1 cellular context compared by ENCODE assay signal in the genomic region with DNA sequence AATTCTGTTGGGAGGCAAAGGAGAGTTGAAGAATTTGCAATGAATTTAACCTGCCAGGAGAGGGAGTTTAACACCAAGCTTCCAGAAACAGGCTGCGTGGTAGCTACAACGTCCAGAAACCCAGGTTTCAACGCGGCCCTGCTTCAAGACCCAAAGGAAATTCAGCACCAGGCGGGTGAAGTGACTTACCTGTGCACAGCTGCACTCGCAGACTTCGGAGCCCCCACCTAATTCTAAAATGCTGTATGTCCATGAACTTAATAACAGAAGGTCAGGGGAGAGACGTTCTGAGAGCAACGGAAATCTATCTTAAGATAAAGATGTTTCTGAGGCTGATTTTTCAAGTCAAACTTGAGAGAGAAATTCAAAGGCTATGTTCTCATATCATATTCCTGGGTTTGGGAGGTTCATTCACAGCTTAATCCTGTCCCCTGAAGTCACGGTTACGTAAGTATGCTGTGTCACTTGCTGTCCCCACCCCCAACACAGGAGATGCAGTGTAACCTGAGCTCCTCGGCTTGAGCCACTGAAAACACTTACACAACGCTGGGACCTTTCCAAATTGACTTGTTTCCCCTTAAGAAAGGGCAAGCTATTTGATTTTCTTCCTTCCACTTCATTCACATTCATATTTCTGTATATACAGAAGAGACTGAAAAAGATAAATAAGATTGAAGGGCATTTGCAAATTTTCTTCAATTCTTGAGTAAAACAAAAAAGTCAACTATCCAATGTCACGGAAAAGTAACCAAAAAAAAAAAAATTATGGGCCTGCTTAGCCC.
TF ChIP-seq lines count a peak whose summit lies in the region.

No MANE protein-coding gene starts in this region.

TF ChIP-seq in K562, 482 proteins besides CTCF, POLR2A, EP300 and RAD21 (continued from another document and continues in another):
- TF ChIP-seq, protein P1, sequence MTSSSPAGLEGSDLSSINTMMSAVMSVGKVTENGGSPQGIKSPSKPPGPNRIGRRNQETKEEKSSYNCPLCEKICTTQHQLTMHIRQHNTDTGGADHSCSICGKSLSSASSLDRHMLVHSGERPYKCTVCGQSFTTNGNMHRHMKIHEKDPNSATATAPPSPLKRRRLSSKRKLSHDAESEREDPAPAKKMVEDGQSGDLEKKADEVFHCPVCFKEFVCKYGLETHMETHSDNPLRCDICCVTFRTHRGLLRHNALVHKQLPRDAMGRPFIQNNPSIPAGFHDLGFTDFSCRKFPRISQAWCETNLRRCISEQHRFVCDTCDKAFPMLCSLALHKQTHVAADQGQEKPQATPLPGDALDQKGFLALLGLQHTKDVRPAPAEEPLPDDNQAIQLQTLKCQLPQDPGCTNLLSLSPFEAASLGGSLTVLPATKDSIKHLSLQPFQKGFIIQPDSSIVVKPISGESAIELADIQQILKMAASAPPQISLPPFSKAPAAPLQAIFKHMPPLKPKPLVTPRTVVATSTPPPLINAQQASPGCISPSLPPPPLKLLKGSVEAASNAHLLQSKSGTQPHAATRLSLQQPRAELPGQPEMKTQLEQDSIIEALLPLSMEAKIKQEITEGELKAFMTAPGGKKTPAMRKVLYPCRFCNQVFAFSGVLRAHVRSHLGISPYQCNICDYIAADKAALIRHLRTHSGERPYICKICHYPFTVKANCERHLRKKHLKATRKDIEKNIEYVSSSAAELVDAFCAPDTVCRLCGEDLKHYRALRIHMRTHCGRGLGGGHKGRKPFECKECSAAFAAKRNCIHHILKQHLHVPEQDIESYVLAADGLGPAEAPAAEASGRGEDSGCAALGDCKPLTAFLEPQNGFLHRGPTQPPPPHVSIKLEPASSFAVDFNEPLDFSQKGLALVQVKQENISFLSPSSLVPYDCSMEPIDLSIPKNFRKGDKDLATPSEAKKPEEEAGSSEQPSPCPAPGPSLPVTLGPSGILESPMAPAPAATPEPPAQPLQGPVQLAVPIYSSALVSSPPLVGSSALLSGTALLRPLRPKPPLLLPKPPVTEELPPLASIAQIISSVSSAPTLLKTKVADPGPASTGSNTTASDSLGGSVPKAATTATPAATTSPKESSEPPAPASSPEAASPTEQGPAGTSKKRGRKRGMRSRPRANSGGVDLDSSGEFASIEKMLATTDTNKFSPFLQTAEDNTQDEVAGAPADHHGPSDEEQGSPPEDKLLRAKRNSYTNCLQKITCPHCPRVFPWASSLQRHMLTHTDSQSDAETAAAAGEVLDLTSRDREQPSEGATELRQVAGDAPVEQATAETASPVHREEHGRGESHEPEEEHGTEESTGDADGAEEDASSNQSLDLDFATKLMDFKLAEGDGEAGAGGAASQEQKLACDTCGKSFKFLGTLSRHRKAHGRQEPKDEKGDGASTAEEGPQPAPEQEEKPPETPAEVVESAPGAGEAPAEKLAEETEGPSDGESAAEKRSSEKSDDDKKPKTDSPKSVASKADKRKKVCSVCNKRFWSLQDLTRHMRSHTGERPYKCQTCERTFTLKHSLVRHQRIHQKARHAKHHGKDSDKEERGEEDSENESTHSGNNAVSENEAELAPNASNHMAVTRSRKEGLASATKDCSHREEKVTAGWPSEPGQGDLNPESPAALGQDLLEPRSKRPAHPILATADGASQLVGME (CRISPR knock-in tag; IDR thresholded peaks at IDR 0.05): no peak
- TF ChIP-seq ZNF253 (CRISPR knock-in tag; conservative IDR thresholded peaks at IDR 0.05): no peak
- no peak for TF ChIP-seq ZFPM2 (CRISPR knock-in tag; IDR thresholded peaks at IDR 0.05)
- TF ChIP-seq ZNF174 (CRISPR knock-in tag; IDR thresholded peaks at IDR 0.05): no peak
- TF ChIP-seq, protein P2, sequence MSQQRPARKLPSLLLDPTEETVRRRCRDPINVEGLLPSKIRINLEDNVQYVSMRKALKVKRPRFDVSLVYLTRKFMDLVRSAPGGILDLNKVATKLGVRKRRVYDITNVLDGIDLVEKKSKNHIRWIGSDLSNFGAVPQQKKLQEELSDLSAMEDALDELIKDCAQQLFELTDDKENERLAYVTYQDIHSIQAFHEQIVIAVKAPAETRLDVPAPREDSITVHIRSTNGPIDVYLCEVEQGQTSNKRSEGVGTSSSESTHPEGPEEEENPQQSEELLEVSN (IDR thresholded peaks at IDR 0.05; ENCODE audit: borderline replicate concordance in 1 of 2, extremely low read depth in 1 of 2, insufficient read depth in 1 of 2, insufficient read length in 1 of 2, low read depth in 1 of 2, low read length in 1 of 2, poor library complexity in 1 of 2, severe bottlenecking in 1 of 2): peak in 1 of 2 experiments; percentile 38
- TF ChIP-seq MTA1 (IDR thresholded peaks at IDR 0.05; ENCODE audit: borderline replicate concordance): no peak
- no peak for TF ChIP-seq TCF7 (IDR thresholded peaks at IDR 0.05; ENCODE audit: borderline replicate concordance)
- peak; percentile 75 for TF ChIP-seq RBM25 (IDR thresholded peaks at IDR 0.05; ENCODE audit: low read depth, low read length, severe bottlenecking)
- TF ChIP-seq MYBL2 (IDR thresholded peaks at IDR 0.05; ENCODE audit: low read depth): no peak
- no peak for TF ChIP-seq MYBL2 (CRISPR knock-in tag; IDR thresholded peaks at IDR 0.05; ENCODE audit: borderline replicate concordance)
- peak; percentile 22 for TF ChIP-seq MEIS2 (IDR thresholded peaks at IDR 0.05; ENCODE audit: partially characterized antibody)
- TF ChIP-seq, protein P3, sequence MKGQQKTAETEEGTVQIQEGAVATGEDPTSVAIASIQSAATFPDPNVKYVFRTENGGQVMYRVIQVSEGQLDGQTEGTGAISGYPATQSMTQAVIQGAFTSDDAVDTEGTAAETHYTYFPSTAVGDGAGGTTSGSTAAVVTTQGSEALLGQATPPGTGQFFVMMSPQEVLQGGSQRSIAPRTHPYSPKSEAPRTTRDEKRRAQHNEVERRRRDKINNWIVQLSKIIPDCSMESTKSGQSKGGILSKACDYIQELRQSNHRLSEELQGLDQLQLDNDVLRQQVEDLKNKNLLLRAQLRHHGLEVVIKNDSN (CRISPR knock-in tag; IDR thresholded peaks at IDR 0.05): no peak
- TF ChIP-seq GTF2A2 (tag; IDR thresholded peaks at IDR 0.05): no peak
- TF ChIP-seq, protein P4, sequence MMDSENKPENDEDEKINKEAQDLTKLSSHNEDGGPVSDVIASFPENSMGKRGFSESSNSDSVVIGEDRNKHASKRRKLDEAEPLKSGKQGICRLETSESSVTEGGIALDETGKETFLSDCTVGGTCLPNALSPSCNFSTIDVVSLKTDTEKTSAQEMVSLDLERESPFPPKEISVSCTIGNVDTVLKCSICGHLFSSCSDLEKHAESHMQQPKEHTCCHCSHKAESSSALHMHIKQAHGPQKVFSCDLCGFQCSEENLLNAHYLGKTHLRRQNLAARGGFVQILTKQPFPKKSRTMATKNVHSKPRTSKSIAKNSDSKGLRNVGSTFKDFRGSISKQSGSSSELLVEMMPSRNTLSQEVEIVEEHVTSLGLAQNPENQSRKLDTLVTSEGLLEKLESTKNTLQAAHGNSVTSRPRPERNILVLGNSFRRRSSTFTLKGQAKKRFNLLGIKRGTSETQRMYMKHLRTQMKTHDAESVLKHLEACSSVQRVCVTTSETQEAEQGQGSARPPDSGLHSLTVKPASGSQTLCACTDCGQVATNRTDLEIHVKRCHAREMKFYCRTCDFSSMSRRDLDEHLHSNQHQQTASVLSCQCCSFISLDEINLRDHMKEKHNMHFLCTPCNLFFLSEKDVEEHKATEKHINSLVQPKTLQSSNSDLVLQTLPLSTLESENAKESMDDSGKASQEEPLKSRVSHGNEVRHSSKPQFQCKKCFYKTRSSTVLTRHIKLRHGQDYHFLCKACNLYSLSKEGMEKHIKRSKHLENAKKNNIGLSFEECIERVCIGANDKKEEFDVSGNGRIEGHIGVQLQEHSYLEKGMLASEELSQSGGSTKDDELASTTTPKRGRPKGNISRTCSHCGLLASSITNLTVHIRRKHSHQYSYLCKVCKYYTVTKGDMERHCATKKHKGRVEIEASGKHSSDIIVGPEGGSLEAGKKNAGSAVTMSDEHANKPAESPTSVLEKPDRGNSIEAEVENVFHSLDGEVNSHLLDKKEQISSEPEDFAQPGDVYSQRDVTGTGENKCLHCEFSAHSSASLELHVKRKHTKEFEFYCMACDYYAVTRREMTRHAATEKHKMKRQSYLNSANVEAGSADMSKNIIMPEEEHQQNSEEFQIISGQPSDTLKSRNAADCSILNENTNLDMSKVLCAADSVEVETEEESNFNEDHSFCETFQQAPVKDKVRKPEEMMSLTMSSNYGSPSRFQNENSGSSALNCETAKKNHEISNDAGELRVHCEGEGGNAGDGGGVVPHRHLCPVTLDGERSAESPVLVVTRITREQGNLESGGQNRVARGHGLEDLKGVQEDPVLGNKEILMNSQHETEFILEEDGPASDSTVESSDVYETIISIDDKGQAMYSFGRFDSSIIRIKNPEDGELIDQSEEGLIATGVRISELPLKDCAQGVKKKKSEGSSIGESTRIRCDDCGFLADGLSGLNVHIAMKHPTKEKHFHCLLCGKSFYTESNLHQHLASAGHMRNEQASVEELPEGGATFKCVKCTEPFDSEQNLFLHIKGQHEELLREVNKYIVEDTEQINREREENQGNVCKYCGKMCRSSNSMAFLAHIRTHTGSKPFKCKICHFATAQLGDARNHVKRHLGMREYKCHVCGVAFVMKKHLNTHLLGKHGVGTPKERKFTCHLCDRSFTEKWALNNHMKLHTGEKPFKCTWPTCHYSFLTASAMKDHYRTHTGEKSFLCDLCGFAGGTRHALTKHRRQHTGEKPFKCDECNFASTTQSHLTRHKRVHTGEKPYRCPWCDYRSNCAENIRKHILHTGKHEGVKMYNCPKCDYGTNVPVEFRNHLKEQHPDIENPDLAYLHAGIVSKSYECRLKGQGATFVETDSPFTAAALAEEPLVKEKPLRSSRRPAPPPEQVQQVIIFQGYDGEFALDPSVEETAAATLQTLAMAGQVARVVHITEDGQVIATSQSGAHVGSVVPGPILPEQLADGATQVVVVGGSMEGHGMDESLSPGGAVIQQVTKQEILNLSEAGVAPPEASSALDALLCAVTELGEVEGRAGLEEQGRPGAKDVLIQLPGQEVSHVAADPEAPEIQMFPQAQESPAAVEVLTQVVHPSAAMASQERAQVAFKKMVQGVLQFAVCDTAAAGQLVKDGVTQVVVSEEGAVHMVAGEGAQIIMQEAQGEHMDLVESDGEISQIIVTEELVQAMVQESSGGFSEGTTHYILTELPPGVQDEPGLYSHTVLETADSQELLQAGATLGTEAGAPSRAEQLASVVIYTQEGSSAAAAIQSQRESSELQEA (IDR thresholded peaks at IDR 0.05; ENCODE audit: low read depth): no peak
- TF ChIP-seq NFRKB (IDR thresholded peaks at IDR 0.05; ENCODE audit: low read depth): no peak
- TF ChIP-seq, protein P5, sequence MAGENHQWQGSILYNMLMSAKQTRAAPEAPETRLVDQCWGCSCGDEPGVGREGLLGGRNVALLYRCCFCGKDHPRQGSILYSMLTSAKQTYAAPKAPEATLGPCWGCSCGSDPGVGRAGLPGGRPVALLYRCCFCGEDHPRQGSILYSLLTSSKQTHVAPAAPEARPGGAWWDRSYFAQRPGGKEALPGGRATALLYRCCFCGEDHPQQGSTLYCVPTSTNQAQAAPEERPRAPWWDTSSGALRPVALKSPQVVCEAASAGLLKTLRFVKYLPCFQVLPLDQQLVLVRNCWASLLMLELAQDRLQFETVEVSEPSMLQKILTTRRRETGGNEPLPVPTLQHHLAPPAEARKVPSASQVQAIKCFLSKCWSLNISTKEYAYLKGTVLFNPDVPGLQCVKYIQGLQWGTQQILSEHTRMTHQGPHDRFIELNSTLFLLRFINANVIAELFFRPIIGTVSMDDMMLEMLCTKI (IDR thresholded peaks at IDR 0.05; ENCODE audit: partially characterized antibody): no peak
- peak; percentile 95 for TF ChIP-seq LEF1 (IDR thresholded peaks at IDR 0.05)
- TF ChIP-seq NFYB (IDR thresholded peaks at IDR 0.05; ENCODE audit: extremely low read depth, insufficient read length): no peak
- TF ChIP-seq ZNF12 (CRISPR knock-in tag; IDR thresholded peaks at IDR 0.05): no peak
- no peak for TF ChIP-seq STAT5B (CRISPR knock-in tag; IDR thresholded peaks at IDR 0.05)
- TF ChIP-seq, protein P6, sequence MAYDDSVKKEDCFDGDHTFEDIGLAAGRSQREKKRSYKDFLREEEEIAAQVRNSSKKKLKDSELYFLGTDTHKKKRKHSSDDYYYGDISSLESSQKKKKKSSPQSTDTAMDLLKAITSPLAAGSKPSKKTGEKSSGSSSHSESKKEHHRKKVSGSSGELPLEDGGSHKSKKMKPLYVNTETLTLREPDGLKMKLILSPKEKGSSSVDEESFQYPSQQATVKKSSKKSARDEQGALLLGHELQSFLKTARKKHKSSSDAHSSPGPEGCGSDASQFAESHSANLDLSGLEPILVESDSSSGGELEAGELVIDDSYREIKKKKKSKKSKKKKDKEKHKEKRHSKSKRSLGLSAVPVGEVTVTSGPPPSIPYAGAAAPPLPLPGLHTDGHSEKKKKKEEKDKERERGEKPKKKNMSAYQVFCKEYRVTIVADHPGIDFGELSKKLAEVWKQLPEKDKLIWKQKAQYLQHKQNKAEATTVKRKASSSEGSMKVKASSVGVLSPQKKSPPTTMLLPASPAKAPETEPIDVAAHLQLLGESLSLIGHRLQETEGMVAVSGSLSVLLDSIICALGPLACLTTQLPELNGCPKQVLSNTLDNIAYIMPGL (CRISPR knock-in tag; IDR thresholded peaks at IDR 0.05): no peak
- peak; percentile 59 to 78; a peak in 3 of 4 replicates for TF ChIP-seq FOXK2 (conservative IDR thresholded peaks at IDR 0.05 in 1 of 2, IDR thresholded peaks at IDR 0.05 in 1 of 2; ENCODE audit: low read depth in 2 of 2)
- no peak for TF ChIP-seq SREBF1 (IDR thresholded peaks at IDR 0.05; ENCODE audit: borderline replicate concordance, low read depth, low read length)
- TF ChIP-seq CCAR2 (IDR thresholded peaks at IDR 0.05; ENCODE audit: low read depth, low read length): no peak
- TF ChIP-seq SIRT6 (IDR thresholded peaks at IDR 0.05; ENCODE audit: low read depth, low read length): no peak
- no peak for TF ChIP-seq KLF1 (tag; IDR thresholded peaks at IDR 0.05)
- TF ChIP-seq, protein P7, sequence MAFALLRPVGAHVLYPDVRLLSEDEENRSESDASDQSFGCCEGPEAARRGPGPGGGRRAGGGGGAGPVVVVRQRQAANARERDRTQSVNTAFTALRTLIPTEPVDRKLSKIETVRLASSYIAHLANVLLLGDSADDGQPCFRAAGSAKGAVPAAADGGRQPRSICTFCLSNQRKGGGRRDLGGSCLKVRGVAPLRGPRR (CRISPR knock-in tag; IDR thresholded peaks at IDR 0.05): no peak
- no peak for TF ChIP-seq CREBBP (IDR thresholded peaks at IDR 0.05; ENCODE audit: low read depth, low read length)
